17 cellular contexts compared by ENCODE assay signal in genomic region chr11:131838016-131838415, GRCh38.
DNase-seq lines count a peak whose midpoint lies in the region; ATAC-seq, FAIRE-seq and TF ChIP-seq lines count a peak whose summit lies in the region.
"Had no signal": no experiment of that assay in that cellular context is flagged by ENCODE, and none has a peak within 500 bp of the region (broad histone marks: within the 10 kb centered on the region; RNA-seq: fewer than 3 reads in every experiment).

No MANE protein-coding gene starts in this region.

- H3K4me1 Mint-ChIP-seq in CD14-positive monocyte, result peaks cover 40% of the 10 kb centered on the region

- H3K9ac ChIP-seq in keratinocyte (ENCODE audit: control insufficient read depth, extremely low read depth, insufficient read depth, low read length), result no peak overlapping the region
- H3K9ac ChIP-seq: BLaER1 had no signal

- peaks cover 2% of the 10 kb centered on the region for H3K4me1 ChIP-seq in keratinocyte (ENCODE audit: control insufficient read depth, extremely low read depth, insufficient read depth, low read length)
- H3K4me1 ChIP-seq: BLaER1 had no signal

- no peaks in the 10 kb centered on the region for H3K36me3 ChIP-seq in keratinocyte (ENCODE audit: control insufficient read depth in 2 of 2, extremely low read depth in 1 of 2, insufficient read depth in 2 of 2, low read length in 2 of 2)
- H3K36me3 ChIP-seq: BLaER1 had no signal

- no peak for TF ChIP-seq CTCF in keratinocyte (optimal IDR thresholded peaks at IDR 0.05 in 1 of 3, IDR thresholded peaks at IDR 0.05 in 1 of 3, conservative IDR thresholded peaks at IDR 0.05 in 1 of 3; ENCODE audit: extremely low read depth in 1 of 3, insufficient read depth in 2 of 3, low read length in 3 of 3)
- TF ChIP-seq CTCF in CD14-positive monocyte (IDR thresholded peaks at IDR 0.05), result no peak

- no peaks in the 10 kb centered on the region for H4K20me1 ChIP-seq in keratinocyte (ENCODE audit: control insufficient read depth, extremely low read depth, insufficient read depth, low read length)
- H4K20me1 ChIP-seq: BLaER1 had no signal

- H3K4me3 Mint-ChIP-seq in CD14-positive monocyte, result no peak overlapping the region
- H3K4me3 Mint-ChIP-seq: CD8-positive, alpha-beta T cell; H9 had no signal

- no peak for ATAC-seq in GM19035 (IDR thresholded peaks at IDR 0.05; ENCODE audit: unreplicated experiment)
- ATAC-seq: CD8-positive, alpha-beta T cell had no signal

- in situ Hi-C loops in G401 (cut with HindIII; ENCODE audit: low sequenced_read_pairs), result no loop called here

- H3K9me3 Mint-ChIP-seq in CD14-positive monocyte, result peaks cover 0 to 4% (median 0%) of the 10 kb centered on the region in 7 donors
- H3K9me3 Mint-ChIP-seq: CD8-positive, alpha-beta T cell; H9 had no signal

- dilution Hi-C loops in keratinocyte (cut with MboI; ENCODE audit: extremely low pct_ligation_motif_present, low sequenced_read_pairs), result no loop called here

- no peaks in the 10 kb centered on the region for H3K9me3 ChIP-seq in keratinocyte (ENCODE audit: control insufficient read depth, low read depth, low read length)
- H3K9me3 ChIP-seq: BLaER1 had no signal

- H3K27me3 Mint-ChIP-seq in CD14-positive monocyte (ENCODE audit: low read depth in 3 of 3), result peaks cover 0 to 1% (median 0%) of the 10 kb centered on the region in 3 donors

- H2AFZ ChIP-seq in keratinocyte (ENCODE audit: control insufficient read depth, low read length), result peak overlapping the region; percentile 67

- no peak overlapping the region for H3K27ac Mint-ChIP-seq in CD14-positive monocyte
- H3K27ac Mint-ChIP-seq: CD8-positive, alpha-beta T cell; H9 had no signal

- H3K27me3 ChIP-seq in keratinocyte (ENCODE audit: control insufficient read depth, extremely low read depth, insufficient read depth, low read length), result no peaks in the 10 kb centered on the region
- H3K27me3 ChIP-seq: BLaER1 had no signal

- FAIRE-seq in keratinocyte (lab: Jason Lieb, UNC), result no peak
- FAIRE-seq: GM19239, H1 had no signal

- H3K27ac ChIP-seq in keratinocyte (ENCODE audit: control insufficient read depth, insufficient read depth, low read length), result no peak overlapping the region
- H3K27ac ChIP-seq: BLaER1 had no signal

- no peaks in the 10 kb centered on the region for H3K79me2 ChIP-seq in keratinocyte (ENCODE audit: control insufficient read depth, insufficient read depth, low read length)

- H3K9me1 ChIP-seq in keratinocyte (ENCODE audit: control insufficient read depth, extremely low read depth, insufficient read depth, low read length), result no peaks in the 10 kb centered on the region

- intact Hi-C loops in CD14-positive monocyte (cut with micrococcal nuclease), result no loop called here

- no peak overlapping the region for H3K4me3 ChIP-seq in keratinocyte (ENCODE audit: control insufficient read depth in 2 of 3, extremely low read depth in 1 of 3, insufficient read depth in 2 of 3, low read depth in 1 of 3, low read length in 3 of 3)
- H3K4me3 ChIP-seq: BLaER1 had no signal

- H3K4me2 ChIP-seq in keratinocyte (ENCODE audit: control insufficient read depth, extremely low read depth, insufficient read depth, low read depth, low read length), result no peak overlapping the region
- H3K4me2 ChIP-seq: BLaER1 had no signal

- DNase-seq in SHP77 (lab: John Stamatoyannopoulos, UW) (peak; percentile 7 to 10), SHP77 treated with DMSO at 0.1 percent for 48 hours (lab: John Stamatoyannopoulos, UW) (no peak), RPMI7951 (ENCODE audit: low read depth) (peak; percentile 26), keratinocyte (ENCODE audit: low read depth, low spot score) (no peak), G401 (ENCODE audit: low spot score) (no peak), CD14-positive monocyte (ENCODE audit: low spot score) (no peak)
- DNase-seq: 8988T; CD8-positive, alpha-beta T cell; COR-L47; DMS 273 treated with DMSO at 0.1 percent for 48 hours; DMS79; GF-D8; H9 had no signal

- no peaks in the 10 kb centered on the region for H3K36me3 Mint-ChIP-seq in CD14-positive monocyte
- H3K36me3 Mint-ChIP-seq: CD8-positive, alpha-beta T cell had no signal

Comparison
In these comparisons a context has a peak if more than half of its experiments do, and no peak if none do; other contexts are left out.
1. DNase-seq: peak in SHP77 (2 of 2) and RPMI7951 (single experiment); none in SHP77 treated with DMSO at 0.1 percent for 48 hours (single experiment), keratinocyte (single experiment), G401 (single experiment) and CD14-positive monocyte (single experiment).